Comparison of ENCODE assay signal across 11 cellular contexts in genomic region chr15:40070166-40070557, GRCh38. TPM values are rescaled to one million over a fixed set of nuclear protein-coding genes. Genes with fewer than 3 reads are reported as not detected.
A peak's percentile ranks its signal among the peaks of the same experiment; 100 is the strongest.
DNase-seq lines count a peak whose midpoint lies in the region; ATAC-seq and TF ChIP-seq lines count a peak whose summit lies in the region.
"Had no signal": no experiment of that assay in that cellular context is flagged by ENCODE, and none has a peak within 500 bp of the region (broad histone marks: within the 10 kb centered on the region; RNA-seq: fewer than 3 reads in every experiment).

No MANE protein-coding gene starts in this region.

- DNase-seq in body of pancreas (no peak), progenitor cell of endocrine pancreas (ENCODE audit: low spot score, unreplicated experiment) (no peak), AG08396 (ENCODE audit: low spot score) (no peak), NCI-H2171 treated with DMSO at 0.1 percent for 48 hours (lab: John Stamatoyannopoulos, UW) (no peak)
- DNase-seq: activated T-cell treated with anti-CD3 and anti-CD28 coated beads for 4 hours, amniotic stem cell, NCI-H524 treated with DMSO at 0.1 percent for 48 hours had no signal

- 66 to 78% methylated on average over 4 to 5 of the region's 5 CpGs for WGBS in body of pancreas, 2 donors

- peaks cover 54% of the 10 kb centered on the region for H3K4me1 ChIP-seq in body of pancreas

- no peak overlapping the region for H3K4me3 ChIP-seq in body of pancreas

- peak overlapping the region; percentile 89 for H3K27ac Mint-ChIP-seq in progenitor cell of endocrine pancreas

- no peak for TF ChIP-seq POLR2A in body of pancreas (IDR thresholded peaks at IDR 0.05)

- H3K9me3 Mint-ChIP-seq in progenitor cell of endocrine pancreas (ENCODE audit: low read depth): peaks cover 3% of the 10 kb centered on the region

- H3K27me3 Mint-ChIP-seq in progenitor cell of endocrine pancreas: no peaks in the 10 kb centered on the region

- TF ChIP-seq CTCF in C4-2B (conservative IDR thresholded peaks at IDR 0.05): no peak
- no peak for TF ChIP-seq CTCF in body of pancreas (IDR thresholded peaks at IDR 0.05)
- no peak for TF ChIP-seq CTCF in progenitor cell of endocrine pancreas (IDR thresholded peaks at IDR 0.05; ENCODE audit: unreplicated experiment)

- H3K36me3 Mint-ChIP-seq in progenitor cell of endocrine pancreas (ENCODE audit: insufficient read depth): no peaks in the 10 kb centered on the region

- intact Hi-C loops in body of pancreas (cut with DNase I): no loop called here

- no peaks in the 10 kb centered on the region for H3K27me3 ChIP-seq in body of pancreas

- no peak overlapping the region for H3K4me3 Mint-ChIP-seq in progenitor cell of endocrine pancreas (ENCODE audit: low read depth)

- H3K27ac ChIP-seq in C4-2B: peak overlapping the region; percentile 65; the same call in 1 of the 2 replicates
- peak overlapping the region in 3 of 4 donors; percentile 91 to 93 (median 92) for H3K27ac ChIP-seq in body of pancreas

- peaks cover 4% of the 10 kb centered on the region for H3K4me1 Mint-ChIP-seq in progenitor cell of endocrine pancreas (ENCODE audit: low read depth)

- no peaks in the 10 kb centered on the region for H3K36me3 ChIP-seq in body of pancreas (replicated peaks in 1 of 2; ENCODE audit: insufficient read depth in 1 of 2, low read depth in 2 of 2)

- ATAC-seq in HG03196 (IDR thresholded peaks at IDR 0.05; ENCODE audit: unreplicated experiment) (peak; percentile 23), body of pancreas (no peak), HG02884 (IDR thresholded peaks at IDR 0.05; ENCODE audit: unreplicated experiment) (no peak), HG03521 (IDR thresholded peaks at IDR 0.05; ENCODE audit: unreplicated experiment) (no peak)

- H3K9me3 ChIP-seq in body of pancreas: no peaks in the 10 kb centered on the region

RNA-seq across cellular contexts. Expression of gene SRP14, which starts 31.2 kb away (rescaled TPM):
- 100 to 1,000 TPM; 122 to 209 TPM for total RNA-seq in body of pancreas
- 282 and 285 TPM in 2 replicates for total RNA-seq in progenitor cell of endocrine pancreas

RNA-seq across cellular contexts. Expression of gene BMF, which starts 38.5 kb away (rescaled TPM):
- total RNA-seq in body of pancreas: 10 to 100 TPM in 1 of 2 donors, 1 to 10 TPM in 1; 4.3 to 16.1 TPM
- 128 and 129 TPM in 2 replicates for total RNA-seq in progenitor cell of endocrine pancreas
